9 cellular contexts compared by ENCODE assay signal in genomic region chr19:40089462-40089861, GRCh38. TPM values are rescaled to one million over a fixed set of nuclear protein-coding genes. Genes with fewer than 3 reads are reported as not detected.
DNase-seq lines count a peak whose midpoint lies in the region; ATAC-seq, FAIRE-seq and TF ChIP-seq lines count a peak whose summit lies in the region.
"Had no signal": no experiment of that assay in that cellular context is flagged by ENCODE, and none has a peak within 500 bp of the region (broad histone marks: within the 10 kb centered on the region; RNA-seq: fewer than 3 reads in every experiment).

No MANE protein-coding gene starts in this region.

- H3K4me3 ChIP-seq in ascending aorta (peak overlapping the region; percentile 78 to 90), thymus (ENCODE audit: low read length) (peak overlapping the region; percentile 87)

- H3K27ac ChIP-seq in ascending aorta (peak overlapping the region; percentile 90 to 94), thymus (ENCODE audit: low read depth) (no peak overlapping the region)

- no peaks in the 10 kb centered on the region for H3K27me3 ChIP-seq in ascending aorta
- H3K27me3 ChIP-seq in thymus (ENCODE audit: control insufficient read depth, insufficient read depth): no peaks in the 10 kb centered on the region

- H3K4me1 ChIP-seq in ascending aorta: peaks cover 0 to 5% of the 10 kb centered on the region in 2 donors
- peaks cover 5% of the 10 kb centered on the region for H3K4me1 ChIP-seq in thymus (ENCODE audit: control insufficient read depth, insufficient read depth, low read length)

- DNase-seq in activated CD4-positive, alpha-beta T cell treated with anti-CD3 and anti-CD28 coated beads for 36 hours: no peak
- no peak for DNase-seq in activated CD4-positive, alpha-beta T cell treated with anti-CD3 and anti-CD28 coated beads, Interleukin-2, amount 50 U/mL, for 4 hours
- no peak for DNase-seq in ascending aorta (ENCODE audit: low spot score in 2 of 2)
- DNase-seq in iris pigment epithelial cell (ENCODE audit: low read depth): peak; percentile 31
- no peak for DNase-seq in SIG-M5 (lab: John Stamatoyannopoulos, UW)
- no peak for DNase-seq in urothelium cell line (ENCODE audit: low spot score)
- DNase-seq: SW 1271 had no signal

- intact Hi-C loops in activated CD4-positive, alpha-beta T cell treated with anti-CD3 and anti-CD28 coated beads for 36 hours (cut with DNase I, micrococcal nuclease): no loop called here
- intact Hi-C loops in ascending aorta (cut with DNase I): no loop called here

- POLR2A ChIA-PET in activated CD4-positive, alpha-beta T cell treated with anti-CD3 and anti-CD28 coated beads for 36 hours (lab: Charles Lee): no interaction called here

- CTCF ChIA-PET in activated CD4-positive, alpha-beta T cell treated with anti-CD3 and anti-CD28 coated beads for 36 hours (lab: Charles Lee): interaction anchor here (1.1 kb wide), 1 partner anchor 50 kb away, joined by 3 read pairs; no protein-coding TSS in a partner anchor

- TF ChIP-seq CTCF in ascending aorta (IDR thresholded peaks at IDR 0.05): no peak

- peak overlapping the region; percentile 97 for H3K4me3 Mint-ChIP-seq in activated CD4-positive, alpha-beta T cell treated with anti-CD3 and anti-CD28 coated beads for 36 hours

- peaks cover under 1% of the 10 kb centered on the region for H3K27me3 Mint-ChIP-seq in activated CD4-positive, alpha-beta T cell treated with anti-CD3 and anti-CD28 coated beads for 36 hours

- no peak for ATAC-seq in activated CD4-positive, alpha-beta T cell treated with anti-CD3 and anti-CD28 coated beads for 36 hours
- no peak for ATAC-seq in GM18517 (IDR thresholded peaks at IDR 0.05; ENCODE audit: unreplicated experiment)

- H3K27ac Mint-ChIP-seq in activated CD4-positive, alpha-beta T cell treated with anti-CD3 and anti-CD28 coated beads for 36 hours: peak overlapping the region; percentile 100

- peaks cover 34% of the 10 kb centered on the region for H3K4me1 Mint-ChIP-seq in activated CD4-positive, alpha-beta T cell treated with anti-CD3 and anti-CD28 coated beads for 36 hours

- H3K9me3 Mint-ChIP-seq in activated CD4-positive, alpha-beta T cell treated with anti-CD3 and anti-CD28 coated beads for 36 hours (ENCODE audit: low read depth): peaks cover 3% of the 10 kb centered on the region

- FAIRE-seq in urothelium cell line (lab: Jason Lieb, UNC): no peak

- H3K36me3 ChIP-seq in ascending aorta: peaks cover 0 to 7% of the 10 kb centered on the region in 2 donors
- peaks cover 6% of the 10 kb centered on the region for H3K36me3 ChIP-seq in thymus (ENCODE audit: control insufficient read depth, insufficient read depth)

- WGBS in thymus: 92% methylated on average over 4 of the region's 4 CpGs

- H3K36me3 Mint-ChIP-seq in activated CD4-positive, alpha-beta T cell treated with anti-CD3 and anti-CD28 coated beads for 36 hours (ENCODE audit: low read depth): peaks cover 24% of the 10 kb centered on the region

- H3K9me3 ChIP-seq in ascending aorta (no peaks in the 10 kb centered on the region), thymus (ENCODE audit: control insufficient read depth) (no peaks in the 10 kb centered on the region)

RNA-seq across cellular contexts. Expression of gene ZNF780A, which starts 1.3 kb away (rescaled TPM):
- 10 to 100 TPM; 19.2 to 19.4 TPM for total RNA-seq in activated CD4-positive, alpha-beta T cell treated with anti-CD3 and anti-CD28 coated beads for 36 hours
- 0.32 TPM for total RNA-seq in ascending aorta
- 30.0 TPM for polyA plus RNA-seq in thymus

RNA-seq across cellular contexts. Expression of gene ZNF780B, which starts 33.4 kb away (rescaled TPM):
- 10 to 100 TPM; 17.4 to 18.8 TPM for total RNA-seq in activated CD4-positive, alpha-beta T cell treated with anti-CD3 and anti-CD28 coated beads for 36 hours
- 15.6 TPM for total RNA-seq in ascending aorta
- polyA plus RNA-seq in thymus: 10.7 TPM

Comparison
In these comparisons a context has a peak if more than half of its experiments do, and no peak if none do; other contexts are left out.
1. RNA of gene ZNF780A, which starts 1.3 kb away (total RNA-seq): 19.2 to 19.4 TPM in activated CD4-positive, alpha-beta T cell treated with anti-CD3 and anti-CD28 coated beads for 36 hours; 0.32 TPM in ascending aorta (single experiment); every median in the first group is over 10 times any median in the second.